In genomic region chr9:89039092-89039465, GRCh38 we compare ENCODE assay signal across 24 cellular contexts. TPM values are rescaled to one million over a fixed set of nuclear protein-coding genes. Genes with fewer than 3 reads are reported as not detected.
A peak's percentile ranks its signal among the peaks of the same experiment; 100 is the strongest.
DNase-seq lines count a peak whose midpoint lies in the region; ATAC-seq, FAIRE-seq and TF ChIP-seq lines count a peak whose summit lies in the region.
"Had no signal": no experiment of that assay in that cellular context is flagged by ENCODE, and none has a peak within 500 bp of the region (broad histone marks: within the 10 kb centered on the region; RNA-seq: fewer than 3 reads in every experiment).

No MANE protein-coding gene starts in this region.

- peak overlapping the region; percentile 74 for H3K27ac ChIP-seq in AG04450 (ENCODE audit: low read depth, low read length)
- H3K27ac ChIP-seq in astrocyte (ENCODE audit: low read depth, low read length): peak overlapping the region; percentile 69
- no peak overlapping the region for H3K27ac ChIP-seq in keratinocyte (ENCODE audit: control insufficient read depth, insufficient read depth, low read length)

- peaks cover 12% of the 10 kb centered on the region for H3K79me2 ChIP-seq in astrocyte (ENCODE audit: insufficient read depth, low read length)
- no peaks in the 10 kb centered on the region for H3K79me2 ChIP-seq in keratinocyte (ENCODE audit: control insufficient read depth, insufficient read depth, low read length)

- H3K9me1 ChIP-seq in keratinocyte (ENCODE audit: control insufficient read depth, extremely low read depth, insufficient read depth, low read length): peaks cover 2% of the 10 kb centered on the region

- POLR2A ChIA-PET in AG04450 (lab: Yijun Ruan, JAX): no interaction called here

- peak overlapping the region; percentile 46 for H3K9ac ChIP-seq in astrocyte (ENCODE audit: low read length)
- no peak overlapping the region for H3K9ac ChIP-seq in keratinocyte (ENCODE audit: control insufficient read depth, extremely low read depth, insufficient read depth, low read length)

- H3K4me1 ChIP-seq in astrocyte (ENCODE audit: insufficient read depth, low read length) (peaks cover 19% of the 10 kb centered on the region), keratinocyte (ENCODE audit: control insufficient read depth, extremely low read depth, insufficient read depth, low read length) (peaks cover 15% of the 10 kb centered on the region)
- H3K4me1 ChIP-seq: BE2C, Caco-2 had no signal

- peaks cover 14% of the 10 kb centered on the region for H3K36me3 ChIP-seq in astrocyte (ENCODE audit: insufficient read depth, low read length)
- H3K36me3 ChIP-seq in keratinocyte (ENCODE audit: control insufficient read depth in 2 of 2, extremely low read depth in 1 of 2, insufficient read depth in 2 of 2, low read length in 2 of 2): no peaks in the 10 kb centered on the region

- TF ChIP-seq CTCF in AG04450 (IDR thresholded peaks at IDR 0.05; ENCODE audit: low read depth, low read length): no peak
- TF ChIP-seq CTCF in astrocyte (IDR thresholded peaks at IDR 0.05; ENCODE audit: insufficient read depth, low read depth, low read length): no peak
- TF ChIP-seq CTCF in keratinocyte (optimal IDR thresholded peaks at IDR 0.05 in 1 of 3, IDR thresholded peaks at IDR 0.05 in 1 of 3, conservative IDR thresholded peaks at IDR 0.05 in 1 of 3; ENCODE audit: extremely low read depth in 1 of 3, insufficient read depth in 2 of 3, low read length in 3 of 3): no peak
- no peak for TF ChIP-seq CTCF in glutamatergic neuron (IDR thresholded peaks at IDR 0.05; ENCODE audit: partially characterized antibody, unreplicated experiment)

- no peaks in the 10 kb centered on the region for H3K27me3 Mint-ChIP-seq in astrocyte (ENCODE audit: low read depth, unreplicated experiment)
- H3K27me3 Mint-ChIP-seq in activated T-cell treated with anti-CD3 and anti-CD28 coated beads, Interleukin-2, amount 50 U/mL, for 4 hours (ENCODE audit: low read depth): peaks cover 14% of the 10 kb centered on the region
- no peaks in the 10 kb centered on the region for H3K27me3 Mint-ChIP-seq in glutamatergic neuron (ENCODE audit: unreplicated experiment)

- no peak overlapping the region for H3K4me3 ChIP-seq in AG04450 (ENCODE audit: low read depth, low read length)
- no peak overlapping the region for H3K4me3 ChIP-seq in astrocyte (ENCODE audit: insufficient read depth, low read depth, low read length)
- H3K4me3 ChIP-seq in keratinocyte (ENCODE audit: control insufficient read depth in 2 of 3, extremely low read depth in 1 of 3, insufficient read depth in 2 of 3, low read depth in 1 of 3, low read length in 3 of 3): peak overlapping the region in 1 of 3 experiments; percentile 14

- H3K4me2 ChIP-seq in astrocyte (ENCODE audit: low read length) (peak overlapping the region; percentile 76), keratinocyte (ENCODE audit: control insufficient read depth, extremely low read depth, insufficient read depth, low read depth, low read length) (peak overlapping the region; percentile 68)

- FAIRE-seq in astrocyte (lab: Jason Lieb, UNC) (no peak), keratinocyte (lab: Jason Lieb, UNC) (no peak)
- FAIRE-seq: G401.6 had no signal

- CTCF ChIA-PET in AG04450 (lab: Charles Lee): no interaction called here

- no peak overlapping the region for H3K4me3 Mint-ChIP-seq in astrocyte (ENCODE audit: unreplicated experiment)
- H3K4me3 Mint-ChIP-seq in activated T-cell treated with anti-CD3 and anti-CD28 coated beads, Interleukin-2, amount 50 U/mL, for 4 hours: no peak overlapping the region
- H3K4me3 Mint-ChIP-seq in glutamatergic neuron (ENCODE audit: unreplicated experiment): no peak overlapping the region
- H3K4me3 Mint-ChIP-seq: CD4-positive, alpha-beta T cell; H9 had no signal

- no peak for DNase-seq in AG04450 (ENCODE audit: low read depth, low spot score)
- no peak for DNase-seq in astrocyte (ENCODE audit: low read depth)
- DNase-seq in keratinocyte (ENCODE audit: low read depth, low spot score): no peak
- no peak for DNase-seq in sciatic nerve (ENCODE audit: low spot score)
- no peak for DNase-seq in SIG-M5 treated with dmso at 0.1 percent for 504 hours (lab: John Stamatoyannopoulos, UW; ENCODE audit: unreplicated experiment)
- no peak for DNase-seq in OCI-M2 (lab: John Stamatoyannopoulos, UW; ENCODE audit: unreplicated experiment)
- DNase-seq in activated T-cell treated with anti-CD3 and anti-CD28 coated beads, Interleukin-2, amount 50 U/mL, for 4 hours: no peak
- no peak for DNase-seq in glutamatergic neuron
- DNase-seq: 8988T; BE2C; Caco-2; CD4-positive, alpha-beta T cell; H9; Kasumi-1; MM.1S; NCI-H1092; NCI-H1436 treated with DMSO at 0.1 percent for 48 hours; NCI-H2029 treated with DMSO at 0.1 percent for 48 hours; NCI-H2171 treated with DMSO at 0.1 percent for 48 hours; NCI-H774; RPMI8226; SHP77 treated with DMSO at 0.1 percent for 48 hours had no signal

- H3K27ac Mint-ChIP-seq in astrocyte (ENCODE audit: unreplicated experiment): no peak overlapping the region
- no peak overlapping the region for H3K27ac Mint-ChIP-seq in glutamatergic neuron (ENCODE audit: unreplicated experiment)
- H3K27ac Mint-ChIP-seq: CD4-positive, alpha-beta T cell; H9 had no signal

- H3K9me3 ChIP-seq in AG04450 (ENCODE audit: control insufficient read depth, insufficient read depth, low read length) (0 out of 2 replicates have a peak, but pooled peaks cover 2% of the 10 kb centered on the region), astrocyte (ENCODE audit: insufficient read depth, low read depth, low read length) (no peaks in the 10 kb centered on the region), keratinocyte (ENCODE audit: control insufficient read depth, low read depth, low read length) (no peaks in the 10 kb centered on the region)
- H3K9me3 ChIP-seq: BE2C, Caco-2 had no signal

- H3K27me3 ChIP-seq in AG04450 (ENCODE audit: control insufficient read depth, insufficient read depth, low read length) (no peaks in the 10 kb centered on the region), astrocyte (ENCODE audit: insufficient read depth, low read length) (no peaks in the 10 kb centered on the region), keratinocyte (ENCODE audit: control insufficient read depth, extremely low read depth, insufficient read depth, low read length) (no peaks in the 10 kb centered on the region)
- H3K27me3 ChIP-seq: BE2C had no signal

- intact Hi-C loops in sciatic nerve (cut with DNase I): no loop called here

- dilution Hi-C loops in keratinocyte (cut with MboI; ENCODE audit: extremely low pct_ligation_motif_present, low sequenced_read_pairs): no loop called here

- no peaks in the 10 kb centered on the region for H3K9me3 Mint-ChIP-seq in astrocyte (ENCODE audit: unreplicated experiment)
- H3K9me3 Mint-ChIP-seq in activated T-cell treated with anti-CD3 and anti-CD28 coated beads, Interleukin-2, amount 50 U/mL, for 4 hours: no peaks in the 10 kb centered on the region
- H3K9me3 Mint-ChIP-seq in glutamatergic neuron (ENCODE audit: unreplicated experiment): no peaks in the 10 kb centered on the region
- H3K9me3 Mint-ChIP-seq: CD4-positive, alpha-beta T cell; H9 had no signal

- H4K20me1 ChIP-seq in astrocyte (ENCODE audit: insufficient read depth, low read length) (peaks cover 5% of the 10 kb centered on the region), keratinocyte (ENCODE audit: control insufficient read depth, extremely low read depth, insufficient read depth, low read length) (no peaks in the 10 kb centered on the region)

- H2AFZ ChIP-seq in astrocyte (ENCODE audit: low read depth, low read length): peak overlapping the region; percentile 12
- H2AFZ ChIP-seq in keratinocyte (ENCODE audit: control insufficient read depth, low read length): no peak overlapping the region

- peak; percentile 21 for ATAC-seq in sciatic nerve
- no peak for ATAC-seq in activated T-cell treated with anti-CD3 and anti-CD28 coated beads, Interleukin-2, amount 50 U/mL, for 4 hours
- ATAC-seq: PC-3 had no signal

- H3K36me3 Mint-ChIP-seq in astrocyte (ENCODE audit: low read depth, unreplicated experiment) (no peaks in the 10 kb centered on the region), glutamatergic neuron (ENCODE audit: unreplicated experiment) (no peaks in the 10 kb centered on the region)
- H3K36me3 Mint-ChIP-seq in activated T-cell treated with anti-CD3 and anti-CD28 coated beads, Interleukin-2, amount 50 U/mL, for 4 hours (ENCODE audit: insufficient read depth): no peaks in the 10 kb centered on the region

- H3K4me1 Mint-ChIP-seq in astrocyte (ENCODE audit: low read depth, unreplicated experiment): no peaks in the 10 kb centered on the region
- H3K4me1 Mint-ChIP-seq in activated T-cell treated with anti-CD3 and anti-CD28 coated beads, Interleukin-2, amount 50 U/mL, for 4 hours (ENCODE audit: low read depth): no peaks in the 10 kb centered on the region
- H3K4me1 Mint-ChIP-seq in glutamatergic neuron (ENCODE audit: low read depth, unreplicated experiment): no peaks in the 10 kb centered on the region
- H3K4me1 Mint-ChIP-seq: H9 had no signal

RNA-seq across cellular contexts. Expression of gene S1PR3, which starts 47.8 kb away (rescaled TPM):
- 33.1 and 40.3 TPM in 2 replicates for polyA plus RNA-seq in AG04450 (2011; rRNA removed)
- 50.7 and 58.2 TPM in 2 replicates for polyA minus RNA-seq in AG04450 (2011; rRNA and poly(A)+ RNA removed)
- total RNA-seq in astrocyte: 24.6 and 35.0 TPM in 2 replicates
- polyA plus RNA-seq in keratinocyte: 4.1 to 5.3 TPM (median 4.6 TPM) in 3 replicates
- polyA plus RNA-seq in keratinocyte (2011; ENCODE audit: low read depth): 0.24 TPM
- 3.5 and 3.7 TPM in 2 replicates for polyA plus RNA-seq in keratinocyte (2011; cell fraction: cytosol; rRNA removed)
- polyA plus RNA-seq in keratinocyte (2011; cell fraction: nucleus; rRNA removed): 4.4 and 5.7 TPM in 2 replicates
- polyA plus RNA-seq in keratinocyte (2012; ENCODE audit: low replicate concordance): 0.72 and 5.2 TPM in 2 replicates
- polyA minus RNA-seq in keratinocyte: 6.4 to 11.4 TPM (median 9.7 TPM) in 3 replicates
- 5.9 TPM for polyA minus RNA-seq in keratinocyte (2011; cell fraction: cytosol; rRNA and poly(A)+ RNA removed)
- polyA minus RNA-seq in keratinocyte (2011; cell fraction: nucleus; rRNA and poly(A)+ RNA removed): 5.6 and 9.5 TPM in 2 replicates
- total RNA-seq in sciatic nerve: 16.9 TPM
- total RNA-seq in activated T-cell treated with anti-CD3 and anti-CD28 coated beads, Interleukin-2, amount 50 U/mL, for 4 hours: 1 to 10 TPM in 2 of 3 donors, under 1 TPM in 1; 0.58 to 2.3 (median 1.8) TPM
- total RNA-seq in glutamatergic neuron (ENCODE audit: unreplicated experiment): 2.9 TPM
